8 cellular contexts compared by ENCODE assay signal in genomic region chr1:181033799-181034391, GRCh38.
A peak's percentile ranks its signal among the peaks of the same experiment; 100 is the strongest.
DNase-seq lines count a peak whose midpoint lies in the region; ATAC-seq and TF ChIP-seq lines count a peak whose summit lies in the region.

Gene MR1, plus strand, starts transcription at chr1:181033983. Its CDS starts 25 bp downstream, at chr1:181034008.

- peak; percentile 84 for DNase-seq in COLO829 (ENCODE audit: low spot score)
- peak; percentile 92 to 95 for DNase-seq in NCI-H526 (lab: John Stamatoyannopoulos, UW)
- DNase-seq in activated T-cell treated with anti-CD3 and anti-CD28 coated beads for 4 hours, result peak; percentile 24
- DNase-seq in fibroblast of peridontal ligament (ENCODE audit: extremely low read depth), result peak; percentile 95
- no peak for DNase-seq in NCI-H128 (lab: John Stamatoyannopoulos, UW; ENCODE audit: unreplicated experiment)

- peaks cover under 1% of the 10 kb centered on the region for H3K36me3 ChIP-seq in neutrophil

- ATAC-seq in GM18873 (IDR thresholded peaks at IDR 0.05; ENCODE audit: low FRiP score, unreplicated experiment), result peak; percentile 96
- peak; percentile 96 for ATAC-seq in HG03060 (IDR thresholded peaks at IDR 0.05; ENCODE audit: low read depth, unreplicated experiment)

- no peaks in the 10 kb centered on the region for H3K9me3 ChIP-seq in neutrophil

- H3K4me3 ChIP-seq in neutrophil (ENCODE audit: low read depth in 1 of 2, low read length in 1 of 2), result peak within 1 kb of the TSS; percentile 61 to 81

- no peaks in the 10 kb centered on the region for H3K27me3 ChIP-seq in neutrophil

- no peak for TF ChIP-seq CTCF in neutrophil (IDR thresholded peaks at IDR 0.05)

- H3K27ac ChIP-seq in neutrophil, result peak within 1 kb of the TSS; percentile 90

- peaks cover 51 to 55% of the 10 kb centered on the region in 2 experiments for H3K4me1 ChIP-seq in neutrophil (ENCODE audit: control insufficient read depth in 1 of 2, insufficient read depth in 1 of 2, low read depth in 1 of 2, low read length in 1 of 2)
